In the genomic region with DNA sequence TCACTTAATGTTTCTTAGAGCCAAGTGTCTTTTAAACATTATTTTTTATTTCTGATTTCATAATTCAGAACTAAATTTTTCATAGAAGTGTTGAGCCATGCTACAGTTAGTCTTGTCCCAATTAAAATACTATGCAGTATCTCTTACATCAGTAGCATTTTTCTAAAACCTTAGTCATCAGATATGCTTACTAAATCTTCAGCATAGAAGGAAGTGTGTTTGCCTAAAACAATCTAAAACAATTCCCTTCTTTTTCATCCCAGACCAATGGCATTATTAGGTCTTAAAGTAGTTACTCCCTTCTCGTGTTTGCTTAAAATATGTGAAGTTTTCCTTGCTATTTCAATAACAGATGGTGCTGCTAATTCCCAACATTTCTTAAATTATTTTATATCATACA, we compare ENCODE assay signal across 16 cellular contexts.
"Had no signal": no experiment of that assay in that cellular context is flagged by ENCODE, and none has a peak within 500 bp of the region (broad histone marks: within the 10 kb centered on the region; RNA-seq: fewer than 3 reads in every experiment).

No MANE protein-coding gene starts in this region.

- H3K4me1 ChIP-seq: breast epithelium, foreskin keratinocyte, pancreas, transverse colon had no signal

- DNase-seq: activated CD4-positive, CD25-positive, alpha-beta regulatory T cell treated with anti-CD3 and anti-CD28 coated beads, Interleukin-2, amount 50 U/mL, for 72 hours; activated naive CD4-positive, alpha-beta T cell; activated naive CD8-positive, alpha-beta T cell treated with anti-CD3 and anti-CD28 coated beads, Interleukin-2, amount 10 ng/mL, durations not matched to agents 7 days and 5 days; activated T-cell treated with anti-CD3 and anti-CD28 coated beads for 4 hours; effector memory CD8-positive, alpha-beta T cell; glutamatergic neuron; hypothalamus; left ventricle myocardium superior; mucosa of descending colon; naive thymus-derived CD4-positive, alpha-beta T cell; pancreas; stimulated activated CD4-positive, alpha-beta T cell treated with anti-CD3 and anti-CD28 coated beads, Interleukin-12 subunit alpha, Interleukin-12 subunit beta, amount 100 ng/mL, for 4 hours; stimulated activated CD4-positive, alpha-beta T cell treated with anti-CD3 and anti-CD28 coated beads, Interleukin-2, amount 100 ng/mL, for 24 hours; transverse colon had no signal

- H3K27me3 ChIP-seq: breast epithelium, foreskin keratinocyte, pancreas, transverse colon had no signal

- H3K4me3 ChIP-seq: breast epithelium, mucosa of descending colon, pancreas, transverse colon had no signal

- H3K9me3 ChIP-seq: breast epithelium, mucosa of descending colon, pancreas, transverse colon had no signal
